In the genomic region with DNA sequence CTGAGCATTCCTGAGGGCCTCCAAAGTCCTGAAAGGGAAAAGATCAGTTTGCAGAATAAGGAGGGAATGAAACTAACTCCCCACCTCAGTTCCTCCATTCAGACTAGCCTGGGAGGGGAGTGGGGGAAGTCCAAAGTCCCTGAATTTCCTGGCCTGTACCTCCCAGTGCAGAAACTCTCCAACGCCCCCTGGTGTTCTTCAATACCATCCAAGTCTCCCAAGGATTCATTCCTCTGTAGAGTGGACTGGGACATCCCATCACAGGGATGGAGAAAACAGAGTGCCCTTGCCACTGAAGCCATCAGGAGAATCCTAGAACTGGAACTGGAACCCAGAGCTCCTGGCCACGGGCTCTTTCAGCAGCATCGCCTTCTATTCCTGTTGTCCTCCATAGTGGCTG, we compare ENCODE assay signal across 1 cellular context.
A peak's percentile ranks its signal among the peaks of the same experiment; 100 is the strongest.
TF ChIP-seq lines count a peak whose summit lies in the region.

No MANE protein-coding gene starts in this region.

TF ChIP-seq in HEK293, 187 proteins besides CTCF, POLR2A, EP300 and RAD21 (continued from another document):
- TF ChIP-seq GLIS1 (tag by site-specific recombination; IDR thresholded peaks at IDR 0.05) (0 out of 2 replicates have a peak, but pooled peaks have one; percentile 26), ZNF266 (tag by site-specific recombination; IDR thresholded peaks at IDR 0.05; ENCODE audit: low read depth) (no peak), ZNF311 (tag by site-specific recombination; IDR thresholded peaks at IDR 0.05; ENCODE audit: borderline replicate concordance) (no peak), ZBTB7A (tag by site-specific recombination; IDR thresholded peaks at IDR 0.05; ENCODE audit: low read depth) (no peak)
